In genomic region chr6:2857580-2858337, GRCh38 we compare ENCODE assay signal across 1 cellular context.
TF ChIP-seq lines count a peak whose summit lies in the region.

No MANE protein-coding gene starts in this region.

TF ChIP-seq in GM12878, 131 proteins besides CTCF, POLR2A, EP300 and RAD21 (continued from another document):
- TF ChIP-seq BHLHE40 (IDR thresholded peaks at IDR 0.05; ENCODE audit: borderline replicate concordance in 1 of 2, low read depth in 2 of 2, low read length in 1 of 2) (peak; percentile 88 to 90), TCF7 (IDR thresholded peaks at IDR 0.05; ENCODE audit: borderline replicate concordance) (peak; percentile 77; the same call in 1 of the 2 replicates), LARP7 (IDR thresholded peaks at IDR 0.05) (peak; percentile 69), RBBP5 (conservative IDR thresholded peaks at IDR 0.05) (no peak), GABPA (IDR thresholded peaks at IDR 0.05; ENCODE audit: low read depth) (peak; percentile 55; the same call in 1 of the 2 replicates), STAT1 (conservative IDR thresholded peaks at IDR 0.05) (no peak), CHD1 (IDR thresholded peaks at IDR 0.05; ENCODE audit: low read depth, low read length) (0 out of 2 replicates have a peak, but pooled peaks have one; percentile 47), MAX (IDR thresholded peaks at IDR 0.05; ENCODE audit: low read depth, low read length) (peak; percentile 78), IKZF1 (conservative IDR thresholded peaks at IDR 0.05) (peak; percentile 95)
TF ChIP-seq in GM12878: peak in this region for 66.
